ENCODE assay signal across 8 cellular contexts in genomic region chr6:138987643-138988468, GRCh38. TPM values are rescaled to one million over a fixed set of nuclear protein-coding genes. Genes with fewer than 3 reads are reported as not detected.
DNase-seq lines count a peak whose midpoint lies in the region; ATAC-seq and TF ChIP-seq lines count a peak whose summit lies in the region.

A gene with protein sequence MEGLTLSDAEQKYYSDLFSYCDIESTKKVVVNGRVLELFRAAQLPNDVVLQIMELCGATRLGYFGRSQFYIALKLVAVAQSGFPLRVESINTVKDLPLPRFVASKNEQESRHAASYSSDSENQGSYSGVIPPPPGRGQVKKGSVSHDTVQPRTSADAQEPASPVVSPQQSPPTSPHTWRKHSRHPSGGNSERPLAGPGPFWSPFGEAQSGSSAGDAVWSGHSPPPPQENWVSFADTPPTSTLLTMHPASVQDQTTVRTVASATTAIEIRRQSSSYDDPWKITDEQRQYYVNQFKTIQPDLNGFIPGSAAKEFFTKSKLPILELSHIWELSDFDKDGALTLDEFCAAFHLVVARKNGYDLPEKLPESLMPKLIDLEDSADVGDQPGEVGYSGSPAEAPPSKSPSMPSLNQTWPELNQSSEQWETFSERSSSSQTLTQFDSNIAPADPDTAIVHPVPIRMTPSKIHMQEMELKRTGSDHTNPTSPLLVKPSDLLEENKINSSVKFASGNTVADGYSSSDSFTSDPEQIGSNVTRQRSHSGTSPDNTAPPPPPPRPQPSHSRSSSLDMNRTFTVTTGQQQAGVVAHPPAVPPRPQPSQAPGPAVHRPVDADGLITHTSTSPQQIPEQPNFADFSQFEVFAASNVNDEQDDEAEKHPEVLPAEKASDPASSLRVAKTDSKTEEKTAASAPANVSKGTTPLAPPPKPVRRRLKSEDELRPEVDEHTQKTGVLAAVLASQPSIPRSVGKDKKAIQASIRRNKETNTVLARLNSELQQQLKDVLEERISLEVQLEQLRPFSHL (minus strand): TSS chr6:138988253. CDS start chr6:138987682, 571 bp downstream.

- no peaks in the 10 kb centered on the region for H3K36me3 ChIP-seq in liver (ENCODE audit: control insufficient read depth in 4 of 4, insufficient read depth in 3 of 4, low read depth in 1 of 4, low read length in 3 of 4)

- H3K4me3 ChIP-seq in liver (ENCODE audit: low read depth in 1 of 3, low read length in 3 of 3) = peak within 1 kb of the TSS; percentile 76 to 98 (median 85)

- H3K9me3 ChIP-seq in liver (ENCODE audit: control insufficient read depth in 4 of 4, low read length in 3 of 4) = no peaks in the 10 kb centered on the region

- DNase-seq in C1 segment of cervical spinal cord (lab: John Stamatoyannopoulos, UW) (peak; percentile 35 to 93 (median 79)), GM19240 (ENCODE audit: insufficient read length, low spot score) (peak; percentile 84), NCI-H748 (lab: John Stamatoyannopoulos, UW; ENCODE audit: unreplicated experiment) (peak; percentile 95), dermis blood vessel endothelial cell (peak; percentile 91)
- DNase-seq in activated CD4-positive, alpha-beta T cell treated with anti-CD3 and anti-CD28 coated beads, Interleukin-2, amount 50 U/mL, for 4 hours = peak; percentile 83 to 87
- DNase-seq in stimulated activated CD4-positive, alpha-beta T cell treated with anti-CD3 and anti-CD28 coated beads, Interleukin-4, amount 100 ng/mL, for 24 hours = peak; percentile 92

- peak; percentile 92 for ATAC-seq in HG03457 (IDR thresholded peaks at IDR 0.05; ENCODE audit: unreplicated experiment)

- peak within 1 kb of the TSS; percentile 83 to 84 for H3K9ac ChIP-seq in liver (ENCODE audit: low read depth in 1 of 2, low read length in 2 of 2)

- TF ChIP-seq RAD21 in liver (IDR thresholded peaks at IDR 0.05) = peak; percentile 82 to 89

- TF ChIP-seq CTCF in liver (IDR thresholded peaks at IDR 0.05; ENCODE audit: low read depth, low read length, missing input control) = peak; percentile 89

- H3K4me1 ChIP-seq in liver (ENCODE audit: control insufficient read depth in 4 of 4, insufficient read depth in 4 of 4, low read length in 3 of 4) = peaks cover 7 to 56% (median 47%) of the 10 kb centered on the region in 4 donors

- WGBS in liver = under 1% methylated on average over 105 of the region's 105 CpGs

- peak within 1 kb of the TSS; percentile 87 to 91 for H3K27ac ChIP-seq in liver (ENCODE audit: low read depth in 1 of 2, low read length in 2 of 2)

- no peaks in the 10 kb centered on the region for H3K27me3 ChIP-seq in liver (ENCODE audit: control insufficient read depth in 4 of 4, insufficient read depth in 4 of 4, low read length in 3 of 4)

TF ChIP-seq in liver, 16 proteins besides CTCF, POLR2A, EP300 and RAD21:
- TF ChIP-seq REST (IDR thresholded peaks at IDR 0.05) (peak; percentile 76), HNF4G (IDR thresholded peaks at IDR 0.05) (no peak), YY1 (IDR thresholded peaks at IDR 0.05) (peak; percentile 77), TAF1 (conservative IDR thresholded peaks at IDR 0.05) (peak; percentile 81), RXRA (IDR thresholded peaks at IDR 0.05) (no peak), GABPA (IDR thresholded peaks at IDR 0.05 in 1 of 2, conservative IDR thresholded peaks at IDR 0.05 in 1 of 2) (peak in 1 of 2 donors; percentile 49)
- TF ChIP-seq, protein P1, sequence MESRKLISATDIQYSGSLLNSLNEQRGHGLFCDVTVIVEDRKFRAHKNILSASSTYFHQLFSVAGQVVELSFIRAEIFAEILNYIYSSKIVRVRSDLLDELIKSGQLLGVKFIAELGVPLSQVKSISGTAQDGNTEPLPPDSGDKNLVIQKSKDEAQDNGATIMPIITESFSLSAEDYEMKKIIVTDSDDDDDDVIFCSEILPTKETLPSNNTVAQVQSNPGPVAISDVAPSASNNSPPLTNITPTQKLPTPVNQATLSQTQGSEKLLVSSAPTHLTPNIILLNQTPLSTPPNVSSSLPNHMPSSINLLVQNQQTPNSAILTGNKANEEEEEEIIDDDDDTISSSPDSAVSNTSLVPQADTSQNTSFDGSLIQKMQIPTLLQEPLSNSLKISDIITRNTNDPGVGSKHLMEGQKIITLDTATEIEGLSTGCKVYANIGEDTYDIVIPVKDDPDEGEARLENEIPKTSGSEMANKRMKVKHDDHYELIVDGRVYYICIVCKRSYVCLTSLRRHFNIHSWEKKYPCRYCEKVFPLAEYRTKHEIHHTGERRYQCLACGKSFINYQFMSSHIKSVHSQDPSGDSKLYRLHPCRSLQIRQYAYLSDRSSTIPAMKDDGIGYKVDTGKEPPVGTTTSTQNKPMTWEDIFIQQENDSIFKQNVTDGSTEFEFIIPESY (IDR thresholded peaks at IDR 0.05) = peak; percentile 76

RNA-seq across cellular contexts. Expression of the gene that starts here (rescaled TPM):
- total RNA-seq in dermis blood vessel endothelial cell (25.4 and 29.5 TPM in 2 replicates), liver (10 to 100 TPM; 12.3 to 46.4 TPM)
- polyA plus RNA-seq in liver = 10 to 100 TPM; 16.0 to 26.2 TPM

Comparison
In these comparisons a context has a peak if more than half of its experiments do, and no peak if none do; other contexts are left out.
1. Peak in every context shown above with its lines: DNase-seq, ATAC-seq, H3K4me3 ChIP-seq and H3K27ac ChIP-seq.